ENCODE assay signal across 8 cellular contexts in the genomic region with DNA sequence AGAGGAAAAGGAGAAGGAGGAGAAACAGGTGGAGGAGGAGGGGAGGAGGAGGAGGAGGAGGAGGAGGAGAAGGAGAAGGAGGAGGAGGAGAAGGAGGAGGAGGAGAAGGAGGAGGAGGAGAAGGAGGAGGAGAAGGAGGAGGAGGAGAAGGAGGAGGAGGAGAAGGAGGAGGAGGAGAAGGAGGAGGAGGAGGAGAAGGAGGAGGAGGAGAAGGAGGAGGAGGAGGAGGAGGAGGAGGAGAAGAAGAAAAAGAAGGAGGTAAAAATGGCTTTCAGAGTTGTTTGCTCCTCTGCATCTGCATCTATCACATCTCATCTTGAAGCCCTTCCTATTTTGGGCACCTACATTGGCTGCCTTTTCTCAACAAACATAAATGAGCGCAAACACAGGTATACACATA. TPM values are rescaled to one million over a fixed set of nuclear protein-coding genes. Genes with fewer than 3 reads are reported as not detected.
DNase-seq lines count a peak whose midpoint lies in the region; ATAC-seq, FAIRE-seq and TF ChIP-seq lines count a peak whose summit lies in the region.
"Not testable (repeated sequence)": the region's sequence is repeated elsewhere in the genome, so short reads cannot be mapped to it uniquely, and the experiment has no call there.
"Had no signal": no experiment of that assay in that cellular context is flagged by ENCODE, and none has a peak within 500 bp of the region (broad histone marks: within the 10 kb centered on the region; RNA-seq: fewer than 3 reads in every experiment).

No MANE protein-coding gene starts in this region.

- 0 out of 2 replicates have a peak overlapping the region, but pooled peaks have one; percentile 26 for H3K4ac ChIP-seq in IMR-90 (ENCODE audit: low read depth, low read length)

- in situ Hi-C loops in IMR-90 (cut with MboI; ENCODE audit: low sequenced_read_pairs); K562 (cut with MboI): not testable (repeated sequence)

- intact Hi-C loops in IMR-90 (cut with micrococcal nuclease); K562 (cut with micrococcal nuclease); dendritic cell treated with granulocyte-macrophage colony-stimulating factor and Interleukin-4, amounts not matched to agents 40 ng/mL and 50 ng/mL, for 4 days (cut with micrococcal nuclease): not testable (repeated sequence)

- DNase-seq in IMR-90; WTC11 (ENCODE audit: low spot score); K562 (ENCODE audit: extremely low read depth in 1 of 4, low spot score in 3 of 4); stimulated activated effector memory CD8-positive, alpha-beta T cell treated with anti-CD3 and anti-CD28 coated beads, Interleukin-12 subunit alpha, Interleukin-12 subunit beta, amount 100 ng/mL, for 72 hours (ENCODE audit: low spot score in 2 of 2): not testable (repeated sequence)

- H3K79me2 ChIP-seq in K562 (ENCODE audit: control insufficient read depth, insufficient read depth, low read length), result not testable (repeated sequence)

- H4K8ac ChIP-seq in IMR-90 (ENCODE audit: low read depth in 2 of 2, low read length in 2 of 2), result not testable (repeated sequence)

- not testable (repeated sequence) for H3K4me1 ChIP-seq in IMR-90 (ENCODE audit: control insufficient read depth, insufficient read depth, low read length)
- H3K4me1 ChIP-seq in K562 (replicated peaks in 1 of 2; ENCODE audit: control insufficient read depth in 2 of 2, insufficient read depth in 2 of 2, low read length in 2 of 2), result peaks cover 10 to 16% of the 10 kb centered on the region in 2 experiments; a peak in 4 of 5 replicates

- CTCF ChIA-PET in IMR-90 (lab: Yijun Ruan, JAX); K562 (lab: Yijun Ruan, JAX; ENCODE audit: low intra/inter-chr PET ratio): not testable (repeated sequence)
- CTCF ChIA-PET in WTC11 (lab: Charles Lee), result interaction anchor here (1.4 to 1.6 kb wide), 2 partner anchors 11 to 88 kb away, joined by 4 to 8 read pairs; a partner anchor contains a TSS

- H2AFZ ChIP-seq in IMR-90 (replicated peaks; ENCODE audit: low read length, poor library complexity); K562 (ENCODE audit: low read depth, low read length): not testable (repeated sequence)

- not testable (repeated sequence) for H3K9me3 ChIP-seq in IMR-90 (ENCODE audit: control insufficient read depth, insufficient read depth, low read length); K562 (replicated peaks; ENCODE audit: control insufficient read depth, insufficient read depth, low read depth, low read length)

- H3K27me3 Mint-ChIP-seq in WTC11 (ENCODE audit: low read depth), result peaks cover 59% of the 10 kb centered on the region
- not testable (repeated sequence) for H3K27me3 Mint-ChIP-seq in dendritic cell treated with granulocyte-macrophage colony-stimulating factor and Interleukin-4, amounts not matched to agents 40 ng/mL and 50 ng/mL, for 4 days

- H4K5ac ChIP-seq in IMR-90 (ENCODE audit: low read depth, low read length), result not testable (repeated sequence)

- H3K4me3 ChIP-seq in IMR-90 (ENCODE audit: insufficient read depth, low read depth, low read length); K562: not testable (repeated sequence)

- H3K36me3 Mint-ChIP-seq in WTC11, result not testable (repeated sequence)
- H3K36me3 Mint-ChIP-seq in dendritic cell treated with granulocyte-macrophage colony-stimulating factor and Interleukin-4, amounts not matched to agents 40 ng/mL and 50 ng/mL, for 4 days (ENCODE audit: low read depth), result peaks cover 24% of the 10 kb centered on the region
- peaks cover 15% of the 10 kb centered on the region for H3K36me3 Mint-ChIP-seq in stimulated activated effector memory CD8-positive, alpha-beta T cell treated with anti-CD3 and anti-CD28 coated beads, Interleukin-12 subunit alpha, Interleukin-12 subunit beta, amount 100 ng/mL, for 72 hours

- not testable (repeated sequence) for ATAC-seq in IMR-90 (ENCODE audit: low read depth); WTC11; K562; stimulated activated effector memory CD8-positive, alpha-beta T cell treated with anti-CD3 and anti-CD28 coated beads, Interleukin-12 subunit alpha, Interleukin-12 subunit beta, amount 100 ng/mL, for 72 hours

- not testable (repeated sequence) for H3K9ac ChIP-seq in IMR-90 (ENCODE audit: low read depth, low read length)
- H3K9ac ChIP-seq in K562 (ENCODE audit: insufficient read depth in 1 of 2, low read depth in 2 of 2, low read length in 2 of 2), result peak overlapping the region in 1 of 2 experiments; percentile 81; a peak in 1 of 4 replicates

- not testable (repeated sequence) for H3K27ac Mint-ChIP-seq in WTC11
- H3K27ac Mint-ChIP-seq in dendritic cell treated with granulocyte-macrophage colony-stimulating factor and Interleukin-4, amounts not matched to agents 40 ng/mL and 50 ng/mL, for 4 days, result peak overlapping the region; percentile 70
- H3K27ac Mint-ChIP-seq in stimulated activated effector memory CD8-positive, alpha-beta T cell treated with anti-CD3 and anti-CD28 coated beads, Interleukin-12 subunit alpha, Interleukin-12 subunit beta, amount 100 ng/mL, for 72 hours, result peak overlapping the region; percentile 82

- H3K4me3 Mint-ChIP-seq in WTC11; dendritic cell treated with granulocyte-macrophage colony-stimulating factor and Interleukin-4, amounts not matched to agents 40 ng/mL and 50 ng/mL, for 4 days; stimulated activated effector memory CD8-positive, alpha-beta T cell treated with anti-CD3 and anti-CD28 coated beads, Interleukin-12 subunit alpha, Interleukin-12 subunit beta, amount 100 ng/mL, for 72 hours: not testable (repeated sequence)

- H3K9me1 ChIP-seq in IMR-90 (ENCODE audit: insufficient read depth, low read length), result peaks cover 22% of the 10 kb centered on the region
- not testable (repeated sequence) for H3K9me1 ChIP-seq in K562 (ENCODE audit: control insufficient read depth, insufficient read depth, low read length)

- 100% methylated on average over 1 of the region's 1 CpG; no CpG with 5 or more reads in 1 of the 2 experiments for WGBS in IMR-90 (ENCODE audit: extremely low coverage in 2 of 2, insufficient read length in 1 of 2), 2 experiments
- WGBS in K562 (ENCODE audit: insufficient coverage, low coverage, missing lambda C conversion rate), result 40% methylated on average over 1 of the region's 1 CpG

- H2BK15ac ChIP-seq in IMR-90 (ENCODE audit: low read depth, low read length), result not testable (repeated sequence)

- H2BK5ac ChIP-seq in IMR-90 (ENCODE audit: low read depth, low read length, poor library complexity, severe bottlenecking), result not testable (repeated sequence)

- not testable (repeated sequence) for H3K27ac ChIP-seq in IMR-90 (ENCODE audit: insufficient read depth, low read length); K562 (ENCODE audit: extremely low read depth, low read depth, low read length)

- not testable (repeated sequence) for TF ChIP-seq CTCF in IMR-90 (conservative IDR thresholded peaks at IDR 0.05; ENCODE audit: low read depth, low read length); WTC11 (IDR thresholded peaks at IDR 0.05); K562 (IDR thresholded peaks at IDR 0.05 in 2 of 3, conservative IDR thresholded peaks at IDR 0.05 in 1 of 3; ENCODE audit: insufficient read depth in 2 of 3, low read depth in 1 of 3, low read length in 3 of 3)

- H2BK120ac ChIP-seq in IMR-90 (ENCODE audit: low read depth, low read length), result not testable (repeated sequence)

- not testable (repeated sequence) for H4K20me1 ChIP-seq in IMR-90 (ENCODE audit: insufficient read depth, low read length); K562 (replicated peaks; ENCODE audit: control insufficient read depth, insufficient read depth, low read length)

- not testable (repeated sequence) for H2AK9ac ChIP-seq in IMR-90 (replicated peaks; ENCODE audit: low read depth, low read length, poor library complexity)

- not testable (repeated sequence) for H3K4me2 ChIP-seq in IMR-90 (ENCODE audit: low read depth, low read length); K562 (ENCODE audit: insufficient read depth, low read length)

- not testable (repeated sequence) for BruUV-seq in IMR-90 (replicated peaks; lab: Mats Ljungman, UMichigan); K562 (replicated peaks; lab: Mats Ljungman, UMichigan)

- H3K4me1 Mint-ChIP-seq in WTC11, result peaks cover 13% of the 10 kb centered on the region
- peaks cover 71% of the 10 kb centered on the region for H3K4me1 Mint-ChIP-seq in dendritic cell treated with granulocyte-macrophage colony-stimulating factor and Interleukin-4, amounts not matched to agents 40 ng/mL and 50 ng/mL, for 4 days (ENCODE audit: low read depth)
- H3K4me1 Mint-ChIP-seq in stimulated activated effector memory CD8-positive, alpha-beta T cell treated with anti-CD3 and anti-CD28 coated beads, Interleukin-12 subunit alpha, Interleukin-12 subunit beta, amount 100 ng/mL, for 72 hours, result peaks cover 30% of the 10 kb centered on the region

- H2BK20ac ChIP-seq in IMR-90 (ENCODE audit: low read depth, low read length), result not testable (repeated sequence)

- not testable (repeated sequence) for TF ChIP-seq EP300 in K562 (IDR thresholded peaks at IDR 0.05; ENCODE audit: low read length)

- FAIRE-seq in K562 (lab: Jason Lieb, UNC), result not testable (repeated sequence)

- H3K79me1 ChIP-seq in IMR-90 (ENCODE audit: low read depth in 1 of 2, low read length in 2 of 2), result peaks cover 0 to 12% of the 10 kb centered on the region in 2 experiments; a peak in 2 of 4 replicates

- H3K23ac ChIP-seq in IMR-90 (ENCODE audit: low read depth, low read length), result not testable (repeated sequence)

- TF ChIP-seq POLR2A in IMR-90 (IDR thresholded peaks at IDR 0.05; ENCODE audit: low read depth, low read length); K562 (conservative IDR thresholded peaks at IDR 0.05): not testable (repeated sequence)

- not testable (repeated sequence) for TF ChIP-seq RAD21 in IMR-90 (IDR thresholded peaks at IDR 0.05; ENCODE audit: low read length); K562 (CRISPR knock-in tag; conservative IDR thresholded peaks at IDR 0.05 in 1 of 2, IDR thresholded peaks at IDR 0.05 in 1 of 2)

- H3K36me3 ChIP-seq in IMR-90 (ENCODE audit: control insufficient read depth, insufficient read depth, low read length) (peaks cover 14% of the 10 kb centered on the region), K562 (ENCODE audit: control insufficient read depth, insufficient read depth, low read length) (peaks cover 15% of the 10 kb centered on the region; the same call in 1 of the 3 replicates)

- H3K27me3 ChIP-seq in IMR-90 (ENCODE audit: control insufficient read depth, insufficient read depth, low read length), result not testable (repeated sequence)
- peaks cover 0 to 16% of the 10 kb centered on the region in 2 experiments; a peak in 3 of 5 replicates for H3K27me3 ChIP-seq in K562 (ENCODE audit: control insufficient read depth in 2 of 2, insufficient read depth in 2 of 2, low read length in 2 of 2)

- H3K14ac ChIP-seq in IMR-90 (replicated peaks; ENCODE audit: low read depth, low read length), result not testable (repeated sequence)

- H3K56ac ChIP-seq in IMR-90 (ENCODE audit: extremely low read depth, insufficient read depth, low read length), result not testable (repeated sequence)

- H2AK5ac ChIP-seq in IMR-90 (ENCODE audit: low read depth, low read length), result peak overlapping the region; percentile 33; the same call in 1 of the 2 replicates

- not testable (repeated sequence) for H3K9me3 Mint-ChIP-seq in WTC11; dendritic cell treated with granulocyte-macrophage colony-stimulating factor and Interleukin-4, amounts not matched to agents 40 ng/mL and 50 ng/mL, for 4 days; stimulated activated effector memory CD8-positive, alpha-beta T cell treated with anti-CD3 and anti-CD28 coated beads, Interleukin-12 subunit alpha, Interleukin-12 subunit beta, amount 100 ng/mL, for 72 hours

- not testable (repeated sequence) for H4K91ac ChIP-seq in IMR-90 (ENCODE audit: insufficient read depth, low read depth, low read length)

- not testable (repeated sequence) for H3K18ac ChIP-seq in IMR-90 (ENCODE audit: low read depth, low read length)

- dilution Hi-C loops in IMR-90 (cut with HindIII; ENCODE audit: low sequenced_read_pairs, unreplicated experiment), result not testable (repeated sequence)

- POLR2A ChIA-PET in IMR-90 (lab: Charles Lee; ENCODE audit: unreplicated experiment); WTC11 (lab: Charles Lee); K562 (lab: Yijun Ruan, JAX): not testable (repeated sequence)

RNA-seq across cellular contexts. Expression of a gene that starts 6.5 kb away (rescaled TPM):
- total RNA-seq in IMR-90 (2012; rRNA removed) (12.2 and 15.4 TPM in 2 replicates), WTC11 (2021) (15.3 to 16.9 TPM (median 15.9 TPM) in 3 replicates), K562 (2014; rRNA removed) (36.4 and 44.5 TPM in 2 replicates), K562 (2014; rRNA removed; fragmentation: Illumina TruSeq; extraction: Trizol) (5.2 and 7.6 TPM in 2 replicates), K562 (2015; rRNA removed; fragmentation: Illumina TruSeq; extraction: Trizol) (16.6 and 16.7 TPM in 2 replicates), K562 (2021) (25.8 and 29.6 TPM in 2 replicates)
- polyA plus RNA-seq in IMR-90 (2012; rRNA removed) (17.5 and 17.6 TPM in 2 replicates), K562 (2011; rRNA removed) (11.3 and 12.0 TPM in 2 replicates), K562 (2014; fragmentation: Illumina TruSeq; extraction: Trizol) (16.1 and 24.2 TPM in 2 replicates), K562 (2014; fragmentation: Nextera tagmentation; extraction: Ambion mirVana) (under 1 TPM; 0.59 to 0.99 TPM), K562 (2014; rRNA removed) (27.7 and 33.0 TPM in 2 replicates)
- 22.6 and 23.7 TPM in 2 replicates for polyA plus RNA-seq in IMR-90 (2012; cell fraction: cytosol; rRNA removed)
- 13.0 and 33.0 TPM in 2 replicates for polyA plus RNA-seq in IMR-90 (2012; cell fraction: nucleus; rRNA removed; ENCODE audit: low replicate concordance)
- 7.7 and 24.2 TPM in 2 replicates for total RNA-seq in K562 (2011; cell fraction: chromatin; rRNA removed; ENCODE audit: low replicate concordance)
- 33.4 and 35.7 TPM in 2 replicates for total RNA-seq in K562 (2011; cell fraction: nucleolus; rRNA removed)
- total RNA-seq in K562 (2011; cell fraction: nucleoplasm; rRNA removed), result 13.4 and 16.5 TPM in 2 replicates
- polyA plus RNA-seq in K562 (2011; cell fraction: cytosol; rRNA removed), result 11.0 and 31.7 TPM in 2 replicates
- polyA plus RNA-seq in K562 (2011; cell fraction: nucleus; rRNA removed), result 23.6 and 47.8 TPM in 2 replicates
- 26.9 and 34.5 TPM in 2 replicates for polyA plus RNA-seq in K562 (2012)
- 7.6 and 10.6 TPM in 2 replicates for polyA minus RNA-seq in K562 (2011; rRNA and poly(A)+ RNA removed)
- 14.9 and 16.0 TPM in 2 replicates for polyA minus RNA-seq in K562 (2011; cell fraction: cytosol; rRNA and poly(A)+ RNA removed)
- 20.7 and 21.3 TPM in 2 replicates for polyA minus RNA-seq in K562 (2011; cell fraction: nucleus; rRNA and poly(A)+ RNA removed)

RNA-seq across cellular contexts. Expression of a gene that starts 7.3 kb away (rescaled TPM):
- total RNA-seq in IMR-90 (2012; rRNA removed) (14.2 and 17.9 TPM in 2 replicates), WTC11 (2021) (21.1 to 27.2 TPM (median 23.9 TPM) in 3 replicates), K562 (2014; rRNA removed) (0.29 and 0.64 TPM in 2 replicates), K562 (2014; rRNA removed; fragmentation: Illumina TruSeq; extraction: Trizol) (0.25 and 0.26 TPM in 2 replicates), K562 (2015; rRNA removed; fragmentation: Illumina TruSeq; extraction: Trizol) (0.22 and 0.23 TPM in 2 replicates), K562 (2021) (0.58 and 0.76 TPM in 2 replicates)
- polyA plus RNA-seq in IMR-90 (2012; rRNA removed) (21.8 and 23.4 TPM in 2 replicates), K562 (2011; rRNA removed) (0.99 and 1.1 TPM in 2 replicates), K562 (2014; fragmentation: Illumina TruSeq; extraction: Trizol) (0.31 and 0.48 TPM in 2 replicates), K562 (2014; fragmentation: Nextera tagmentation; extraction: Ambion mirVana) (under 1 TPM; 0.24 to 0.30 TPM), K562 (2014; rRNA removed) (0.50 and 1.1 TPM in 2 replicates)
- polyA plus RNA-seq in IMR-90 (2012; cell fraction: cytosol; rRNA removed), result 11.7 and 22.0 TPM in 2 replicates
- polyA plus RNA-seq in IMR-90 (2012; cell fraction: nucleus; rRNA removed; ENCODE audit: low replicate concordance), result 63.1 and 92.0 TPM in 2 replicates
- 2.6 and 3.8 TPM in 2 replicates for total RNA-seq in K562 (2011; cell fraction: chromatin; rRNA removed; ENCODE audit: low replicate concordance)
- total RNA-seq in K562 (2011; cell fraction: nucleolus; rRNA removed), result 2.0 and 2.2 TPM in 2 replicates
- total RNA-seq in K562 (2011; cell fraction: nucleoplasm; rRNA removed), result 2.1 and 2.9 TPM in 2 replicates
- polyA plus RNA-seq in K562 (2011; cell fraction: cytosol; rRNA removed), result 0.87 and 1.1 TPM in 2 replicates
- polyA plus RNA-seq in K562 (2011; cell fraction: nucleus; rRNA removed), result 3.1 and 5.8 TPM in 2 replicates
- 0.59 and 1.7 TPM in 2 replicates for polyA plus RNA-seq in K562 (2012)
- 0.53 and 0.66 TPM in 2 replicates for polyA minus RNA-seq in K562 (2011; rRNA and poly(A)+ RNA removed)
- polyA minus RNA-seq in K562 (2011; cell fraction: cytosol; rRNA and poly(A)+ RNA removed), result 1.0 TPM in 1 of 2 replicates, not detected in the other
- polyA minus RNA-seq in K562 (2011; cell fraction: nucleus; rRNA and poly(A)+ RNA removed), result 1.1 and 1.8 TPM in 2 replicates
- total RNA-seq: CD8-positive, alpha-beta T cell had no signal

RNA-seq across cellular contexts. Expression of a gene that starts 31.3 kb away (rescaled TPM):
- total RNA-seq in IMR-90 (2012; rRNA removed) (28.1 and 34.2 TPM in 2 replicates), WTC11 (2021) (25.6 to 30.0 TPM (median 26.8 TPM) in 3 replicates), K562 (2014; rRNA removed) (68.0 and 76.5 TPM in 2 replicates), K562 (2014; rRNA removed; fragmentation: Illumina TruSeq; extraction: Trizol) (48.3 and 54.2 TPM in 2 replicates), K562 (2015; rRNA removed; fragmentation: Illumina TruSeq; extraction: Trizol) (56.7 and 60.5 TPM in 2 replicates), K562 (2021) (66.5 and 72.0 TPM in 2 replicates)
- polyA plus RNA-seq in IMR-90 (2012; rRNA removed) (23.6 and 25.9 TPM in 2 replicates), K562 (2011; rRNA removed) (45.9 and 59.8 TPM in 2 replicates), K562 (2014; fragmentation: Illumina TruSeq; extraction: Trizol) (60.7 and 75.7 TPM in 2 replicates), K562 (2014; fragmentation: Nextera tagmentation; extraction: Ambion mirVana) (10 to 100 TPM; 66.7 to 71.2 TPM), K562 (2014; rRNA removed) (65.8 and 78.9 TPM in 2 replicates)
- 20.8 and 34.6 TPM in 2 replicates for polyA plus RNA-seq in IMR-90 (2012; cell fraction: cytosol; rRNA removed)
- 34.6 and 46.8 TPM in 2 replicates for polyA plus RNA-seq in IMR-90 (2012; cell fraction: nucleus; rRNA removed; ENCODE audit: low replicate concordance)
- 76.3 and 135 TPM in 2 replicates for total RNA-seq in K562 (2011; cell fraction: chromatin; rRNA removed; ENCODE audit: low replicate concordance)
- 116 and 121 TPM in 2 replicates for total RNA-seq in K562 (2011; cell fraction: nucleolus; rRNA removed)
- total RNA-seq in K562 (2011; cell fraction: nucleoplasm; rRNA removed), result 69.5 and 82.8 TPM in 2 replicates
- 65.6 and 128 TPM in 2 replicates for polyA plus RNA-seq in K562 (2011; cell fraction: cytosol; rRNA removed)
- 86.3 and 133 TPM in 2 replicates for polyA plus RNA-seq in K562 (2011; cell fraction: nucleus; rRNA removed)
- polyA plus RNA-seq in K562 (2012), result 62.5 and 70.9 TPM in 2 replicates
- polyA minus RNA-seq in K562 (2011; rRNA and poly(A)+ RNA removed), result 29.0 and 45.8 TPM in 2 replicates
- polyA minus RNA-seq in K562 (2011; cell fraction: cytosol; rRNA and poly(A)+ RNA removed), result 22.2 and 38.4 TPM in 2 replicates
- polyA minus RNA-seq in K562 (2011; cell fraction: nucleus; rRNA and poly(A)+ RNA removed), result 58.6 and 61.0 TPM in 2 replicates

RNA-seq across cellular contexts. Expression of a gene that starts 31.5 kb away (rescaled TPM):
- total RNA-seq in IMR-90 (2012; rRNA removed), result 45.8 and 47.5 TPM in 2 replicates
- 100.0 and 104 TPM in 2 replicates for polyA plus RNA-seq in IMR-90 (2012; rRNA removed)
- polyA plus RNA-seq in IMR-90 (2012; cell fraction: cytosol; rRNA removed), result 117 and 126 TPM in 2 replicates
- 518 and 729 TPM in 2 replicates for polyA plus RNA-seq in IMR-90 (2012; cell fraction: nucleus; rRNA removed; ENCODE audit: low replicate concordance)
- 78.1 to 84.9 TPM (median 80.9 TPM) in 3 replicates for total RNA-seq in WTC11 (2021)
- 396 and 984 TPM in 2 replicates for total RNA-seq in K562 (2011; cell fraction: chromatin; rRNA removed; ENCODE audit: low replicate concordance)
- total RNA-seq in K562 (2011; cell fraction: nucleolus; rRNA removed), result 901 and 928 TPM in 2 replicates
- total RNA-seq in K562 (2011; cell fraction: nucleoplasm; rRNA removed), result 568 and 636 TPM in 2 replicates
- 183 and 192 TPM in 2 replicates for total RNA-seq in K562 (2014; rRNA removed)
- 105 and 130 TPM in 2 replicates for total RNA-seq in K562 (2014; rRNA removed; fragmentation: Illumina TruSeq; extraction: Trizol)
- total RNA-seq in K562 (2015; rRNA removed; fragmentation: Illumina TruSeq; extraction: Trizol), result 165 and 173 TPM in 2 replicates
- 165 and 166 TPM in 2 replicates for total RNA-seq in K562 (2021)
- 118 and 196 TPM in 2 replicates for polyA plus RNA-seq in K562 (2011; rRNA removed)
- polyA plus RNA-seq in K562 (2011; cell fraction: cytosol; rRNA removed), result 159 and 372 TPM in 2 replicates
- polyA plus RNA-seq in K562 (2011; cell fraction: nucleus; rRNA removed), result 1,037 and 1,663 TPM in 2 replicates
- 131 and 205 TPM in 2 replicates for polyA plus RNA-seq in K562 (2012)
- 217 and 245 TPM in 2 replicates for polyA plus RNA-seq in K562 (2014; fragmentation: Illumina TruSeq; extraction: Trizol)
- polyA plus RNA-seq in K562 (2014; fragmentation: Nextera tagmentation; extraction: Ambion mirVana), result 100 to 1,000 TPM in 1 of 2 experiments, 10 to 100 TPM in 1; 70.7 to 113 TPM
- 245 and 268 TPM in 2 replicates for polyA plus RNA-seq in K562 (2014; rRNA removed)
- polyA minus RNA-seq in K562 (2011; rRNA and poly(A)+ RNA removed), result 48.7 and 121 TPM in 2 replicates
- polyA minus RNA-seq in K562 (2011; cell fraction: cytosol; rRNA and poly(A)+ RNA removed), result 56.7 and 112 TPM in 2 replicates
- 209 and 232 TPM in 2 replicates for polyA minus RNA-seq in K562 (2011; cell fraction: nucleus; rRNA and poly(A)+ RNA removed)

RNA-seq across cellular contexts. Expression of a gene that starts 35.0 kb away (rescaled TPM):
- not detected in 2 replicates for total RNA-seq in IMR-90 (2012; rRNA removed)
- polyA plus RNA-seq in IMR-90 (2012; rRNA removed), result 0.07 and 0.14 TPM in 2 replicates
- polyA plus RNA-seq in IMR-90 (2012; cell fraction: cytosol; rRNA removed), result 0.08 and 0.09 TPM in 2 replicates
- 0.72 TPM in 2 replicates for polyA plus RNA-seq in IMR-90 (2012; cell fraction: nucleus; rRNA removed; ENCODE audit: low replicate concordance)
- total RNA-seq in WTC11 (2021), result 1.2 to 1.9 TPM (median 1.3 TPM) in 3 replicates
- total RNA-seq in K562 (2011; cell fraction: chromatin; rRNA removed; ENCODE audit: low replicate concordance), result 2.8 and 6.5 TPM in 2 replicates
- total RNA-seq in K562 (2011; cell fraction: nucleolus; rRNA removed), result 1.7 and 2.1 TPM in 2 replicates
- total RNA-seq in K562 (2011; cell fraction: nucleoplasm; rRNA removed), result 1.7 and 2.0 TPM in 2 replicates
- 0.73 TPM in 1 of 2 replicates, not detected in the other for total RNA-seq in K562 (2014; rRNA removed)
- 0.06 and 0.11 TPM in 2 replicates for total RNA-seq in K562 (2014; rRNA removed; fragmentation: Illumina TruSeq; extraction: Trizol)
- total RNA-seq in K562 (2015; rRNA removed; fragmentation: Illumina TruSeq; extraction: Trizol), result 0.30 and 0.33 TPM in 2 replicates
- total RNA-seq in K562 (2021), result 0.29 and 0.38 TPM in 2 replicates
- polyA plus RNA-seq in K562 (2011; rRNA removed), result 0.18 and 0.46 TPM in 2 replicates
- 0.03 and 0.24 TPM in 2 replicates for polyA plus RNA-seq in K562 (2011; cell fraction: cytosol; rRNA removed)
- polyA plus RNA-seq in K562 (2011; cell fraction: nucleus; rRNA removed), result 3.1 and 4.0 TPM in 2 replicates
- 0.18 and 0.25 TPM in 2 replicates for polyA plus RNA-seq in K562 (2012)
- 0.18 TPM in 2 replicates for polyA plus RNA-seq in K562 (2014; fragmentation: Illumina TruSeq; extraction: Trizol)
- under 1 TPM; 0.04 to 0.08 TPM for polyA plus RNA-seq in K562 (2014; fragmentation: Nextera tagmentation; extraction: Ambion mirVana)
- 0.05 and 0.21 TPM in 2 replicates for polyA plus RNA-seq in K562 (2014; rRNA removed)
- not detected in 2 replicates for polyA minus RNA-seq in K562 (2011; rRNA and poly(A)+ RNA removed)
- not detected in 2 replicates for polyA minus RNA-seq in K562 (2011; cell fraction: cytosol; rRNA and poly(A)+ RNA removed)
- 0.54 and 1.3 TPM in 2 replicates for polyA minus RNA-seq in K562 (2011; cell fraction: nucleus; rRNA and poly(A)+ RNA removed)
- polyA plus RNA-seq: AG04450; CD4-positive, CD25-positive, alpha-beta regulatory T cell had no signal
